In the genomic region with DNA sequence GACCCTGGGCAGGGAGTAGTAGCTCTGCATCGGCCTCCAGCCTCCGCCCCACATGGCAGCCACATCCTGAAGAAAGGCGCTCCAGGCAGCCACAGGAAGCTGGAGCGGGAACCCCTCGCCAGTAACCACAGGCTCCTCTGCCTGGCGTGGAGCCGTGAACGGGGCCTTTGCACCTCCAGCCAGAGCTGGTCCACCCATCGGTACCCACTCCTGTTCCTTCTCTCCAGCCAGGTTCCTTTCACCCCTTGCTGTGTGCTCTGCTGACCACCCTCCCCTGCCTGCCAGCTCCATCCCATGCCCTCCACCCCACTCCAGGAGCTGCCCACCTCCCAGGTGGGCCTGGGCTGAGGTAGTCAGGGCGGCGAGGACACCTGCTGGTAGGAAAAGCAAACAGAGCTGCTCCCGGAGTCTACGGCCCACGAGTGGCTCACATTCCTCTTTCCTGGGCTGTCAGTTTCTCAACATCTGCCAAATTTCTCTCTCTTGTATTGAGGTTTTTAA, we compare ENCODE assay signal across 8 cellular contexts. TPM values are rescaled to one million over a fixed set of nuclear protein-coding genes. Genes with fewer than 3 reads are reported as not detected.
DNase-seq lines count a peak whose midpoint lies in the region; ATAC-seq and TF ChIP-seq lines count a peak whose summit lies in the region.

No MANE protein-coding gene starts in this region.

- no peak overlapping the region for H3K9ac ChIP-seq in rectal smooth muscle tissue (ENCODE audit: low read length)

- 0 out of 2 replicates have a peak overlapping the region, but pooled peaks have one; percentile 20 for H3K4me3 ChIP-seq in AG04450 (ENCODE audit: low read depth, low read length)
- H3K4me3 ChIP-seq in rectal smooth muscle tissue (ENCODE audit: low read length), result peak overlapping the region; percentile 41

- no peaks in the 10 kb centered on the region for H3K9me3 ChIP-seq in AG04450 (ENCODE audit: control insufficient read depth, insufficient read depth, low read length)

- POLR2A ChIA-PET in AG04450 (lab: Yijun Ruan, JAX), result interaction anchor here (0.6 to 1.4 kb wide), 2 partner anchors 73 to 184 kb away, joined by 3 read pairs; no protein-coding TSS in a partner anchor

- H3K27me3 ChIP-seq in AG04450 (ENCODE audit: control insufficient read depth, insufficient read depth, low read length) (peaks cover 3% of the 10 kb centered on the region), rectal smooth muscle tissue (ENCODE audit: control insufficient read depth, insufficient read depth, low read length) (no peaks in the 10 kb centered on the region)

- no peak for ATAC-seq in HG02840 (IDR thresholded peaks at IDR 0.05; ENCODE audit: low FRiP score, unreplicated experiment)

- no peak for DNase-seq in AG04450 (ENCODE audit: low read depth, low spot score)
- DNase-seq in GM13976 (ENCODE audit: low spot score), result peak; percentile 69
- peak; percentile 63 for DNase-seq in UCSD-AML1 (lab: John Stamatoyannopoulos, UW; ENCODE audit: unreplicated experiment)
- DNase-seq in fibroblast of peridontal ligament (ENCODE audit: extremely low read depth), result peak; percentile 52
- no peak for DNase-seq in NCI-H128 (lab: John Stamatoyannopoulos, UW; ENCODE audit: unreplicated experiment)
- DNase-seq in activated CD4-positive, CD25-positive, alpha-beta regulatory T cell treated with anti-CD3 and anti-CD28 coated beads, Interleukin-2, amount 50 U/mL, for 72 hours, result no peak

- TF ChIP-seq CTCF in AG04450 (IDR thresholded peaks at IDR 0.05; ENCODE audit: low read depth, low read length), result peak; percentile 71
- TF ChIP-seq CTCF in GM13976 (IDR thresholded peaks at IDR 0.05; ENCODE audit: borderline replicate concordance, control extremely low read depth, extremely low read depth, insufficient read depth, missing control alignments), result no peak

- CTCF ChIA-PET in AG04450 (lab: Charles Lee), result interaction anchor here (0.8 to 21.2 kb wide), 14 partner anchors 9 to 404 kb away, joined by 3 to 484 read pairs (median 4); no protein-coding TSS in a partner anchor

- in situ Hi-C loops in GM13976 (cut with MboI; ENCODE audit: low sequenced_read_pairs, unreplicated experiment), result no loop called here

- H3K27ac ChIP-seq in AG04450 (ENCODE audit: low read depth, low read length) (no peak overlapping the region), rectal smooth muscle tissue (ENCODE audit: low read depth, low read length) (no peak overlapping the region)

- no peaks in the 10 kb centered on the region for H3K36me3 ChIP-seq in rectal smooth muscle tissue (ENCODE audit: control insufficient read depth, insufficient read depth, low read length)

- peaks cover 12% of the 10 kb centered on the region for H3K4me1 ChIP-seq in rectal smooth muscle tissue (ENCODE audit: control insufficient read depth, insufficient read depth, low read length)

RNA-seq across cellular contexts. Expression of a gene that starts 2.7 kb away (rescaled TPM):
- 3.3 and 3.6 TPM in 2 replicates for polyA plus RNA-seq in AG04450 (2011; rRNA removed)
- 4.9 and 5.7 TPM in 2 replicates for polyA minus RNA-seq in AG04450 (2011; rRNA and poly(A)+ RNA removed)

RNA-seq across cellular contexts. Expression of a gene that starts 6.4 kb away (rescaled TPM):
- polyA plus RNA-seq in AG04450 (2011; rRNA removed), result 39.1 and 41.4 TPM in 2 replicates
- 28.4 and 33.0 TPM in 2 replicates for polyA minus RNA-seq in AG04450 (2011; rRNA and poly(A)+ RNA removed)

Comparison
In these comparisons a context has a peak if more than half of its experiments do, and no peak if none do; other contexts are left out.
1. DNase-seq: peak in GM13976 (single experiment), UCSD-AML1 (single experiment) and fibroblast of peridontal ligament (single experiment); none in AG04450 (single experiment), NCI-H128 (single experiment) and activated CD4-positive, CD25-positive, alpha-beta regulatory T cell treated with anti-CD3 and anti-CD28 coated beads, Interleukin-2, amount 50 U/mL, for 72 hours (single experiment).